In the genomic region with DNA sequence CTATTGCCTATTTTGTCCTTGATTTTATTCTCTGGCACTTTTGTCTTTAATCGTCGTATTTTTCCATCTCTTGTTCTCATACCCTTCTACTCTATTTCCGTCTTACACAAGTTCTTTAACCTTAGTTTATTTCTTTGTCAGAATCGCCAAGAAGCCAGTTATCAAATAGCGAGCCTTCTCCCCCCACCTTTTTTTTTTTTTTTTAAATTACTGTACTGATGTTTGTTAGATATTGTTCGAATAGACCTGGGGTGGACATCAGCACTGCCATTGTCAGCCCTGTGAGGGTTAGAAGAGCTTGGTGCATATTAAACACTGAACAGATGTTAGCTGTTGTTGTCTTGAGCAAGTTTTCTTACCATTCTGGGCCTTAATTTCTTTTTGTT, we compare ENCODE assay signal across 8 cellular contexts. TPM values are rescaled to one million over a fixed set of nuclear protein-coding genes. Genes with fewer than 3 reads are reported as not detected.
A peak's percentile ranks its signal among the peaks of the same experiment; 100 is the strongest.
DNase-seq lines count a peak whose midpoint lies in the region; ATAC-seq and TF ChIP-seq lines count a peak whose summit lies in the region.

No MANE protein-coding gene starts in this region.

- H3K27ac ChIP-seq in left ventricle myocardium inferior (replicated peaks) (peak overlapping the region; percentile 99), adrenal gland (peak overlapping the region; percentile 85 to 98 (median 96)), left lung (peak overlapping the region; percentile 97 to 99)

- peak overlapping the region; percentile 84 for H3K27ac Mint-ChIP-seq in type B pancreatic cell

- peaks cover 18% of the 10 kb centered on the region for H3K4me1 Mint-ChIP-seq in type B pancreatic cell (ENCODE audit: unreplicated experiment)

- peaks cover 66% of the 10 kb centered on the region for H3K4me1 ChIP-seq in left ventricle myocardium inferior
- peaks cover 0 to 34% of the 10 kb centered on the region in 2 donors for H3K4me1 ChIP-seq in adrenal gland (replicated peaks in 1 of 2)
- H3K4me1 ChIP-seq in left lung, result peaks cover 15 to 49% of the 10 kb centered on the region in 2 donors

- intact Hi-C loops in left ventricle myocardium inferior (cut with micrococcal nuclease), result no loop called here
- intact Hi-C loops in Right ventricle myocardium superior (cut with DNase I), result no loop called here
- intact Hi-C loops in adrenal gland (cut with DNase I), result no loop called here
- intact Hi-C loops in left lung (cut with DNase I), result no loop called here

- 0 to 1% (median 1%) methylated on average over 6 of the region's 6 CpGs for WGBS in adrenal gland, 4 donors

- peak overlapping the region; percentile 92 for H3K4me3 ChIP-seq in left ventricle myocardium inferior
- peak overlapping the region in 3 of 4 donors; percentile 75 to 92 (median 88) for H3K4me3 ChIP-seq in adrenal gland
- H3K4me3 ChIP-seq in left lung, result peak overlapping the region; percentile 82 to 83

- H3K4me3 Mint-ChIP-seq in type B pancreatic cell, result peak overlapping the region; percentile 91

- no peak for DNase-seq in left ventricle myocardium inferior
- no peak for DNase-seq in Right ventricle myocardium superior
- no peak for DNase-seq in adrenal gland
- no peak for DNase-seq in left lung
- no peak for DNase-seq in type B pancreatic cell (ENCODE audit: extremely low spot score, unreplicated experiment)
- no peak for DNase-seq in NK-92 (lab: John Stamatoyannopoulos, UW; ENCODE audit: unreplicated experiment)
- no peak for DNase-seq in kidney tubule cell (ENCODE audit: low spot score)

- TF ChIP-seq CTCF in left ventricle myocardium inferior (IDR thresholded peaks at IDR 0.05; ENCODE audit: borderline replicate concordance) (no peak), adrenal gland (IDR thresholded peaks at IDR 0.05) (no peak), left lung (IDR thresholded peaks at IDR 0.05) (no peak), type B pancreatic cell (conservative IDR thresholded peaks at IDR 0.05) (no peak)

- ATAC-seq in Right ventricle myocardium superior (ENCODE audit: poor library complexity) (no peak), left lung (no peak), HG03025 (IDR thresholded peaks at IDR 0.05; ENCODE audit: low FRiP score, unreplicated experiment) (no peak)

- H3K9me3 ChIP-seq in left ventricle myocardium inferior (replicated peaks) (no peaks in the 10 kb centered on the region), adrenal gland (replicated peaks in 1 of 3) (no peaks in the 10 kb centered on the region), left lung (no peaks in the 10 kb centered on the region)

- H3K36me3 ChIP-seq in left ventricle myocardium inferior, result no peaks in the 10 kb centered on the region
- H3K36me3 ChIP-seq in adrenal gland (replicated peaks in 1 of 2), result no peaks in the 10 kb centered on the region
- peaks cover 0 to 2% of the 10 kb centered on the region in 2 donors for H3K36me3 ChIP-seq in left lung

- no peak for TF ChIP-seq POLR2A in adrenal gland (IDR thresholded peaks at IDR 0.05)

- no peaks in the 10 kb centered on the region for H3K27me3 ChIP-seq in left ventricle myocardium inferior (ENCODE audit: low read depth)
- no peaks in the 10 kb centered on the region for H3K27me3 ChIP-seq in adrenal gland
- no peaks in the 10 kb centered on the region for H3K27me3 ChIP-seq in left lung

- H3K36me3 Mint-ChIP-seq in type B pancreatic cell, result peaks cover 6% of the 10 kb centered on the region

- H3K27me3 Mint-ChIP-seq in type B pancreatic cell, result no peaks in the 10 kb centered on the region

- no peaks in the 10 kb centered on the region for H3K9me3 Mint-ChIP-seq in type B pancreatic cell

RNA-seq across cellular contexts. Expression of a gene that starts 1.2 kb away (rescaled TPM):
- 91.8 TPM for total RNA-seq in left ventricle myocardium inferior
- 82.2 TPM for total RNA-seq in Right ventricle myocardium superior
- total RNA-seq in adrenal gland, result 100 to 1,000 TPM in 2 of 8 donors, 10 to 100 TPM in 6; 23.0 to 144 (median 55.2) TPM
- polyA plus RNA-seq in adrenal gland, result 10 to 100 TPM in 2 of 3 donors, 1 to 10 TPM in 1; 8.4 to 69.8 (median 13.5) TPM
- 100 to 1,000 TPM; 137 to 203 TPM for total RNA-seq in left lung
- 87.1 and 106 TPM in 2 replicates for total RNA-seq in type B pancreatic cell (ENCODE audit: low replicate concordance)

RNA-seq across cellular contexts. Expression of a gene that starts 51.9 kb away (rescaled TPM):
- total RNA-seq in left ventricle myocardium inferior (4.3 TPM), Right ventricle myocardium superior (2.8 TPM), adrenal gland (under 1 TPM in 1 of 8 donors, not detected in 7; 0.27 TPM), left lung (not detected), type B pancreatic cell (ENCODE audit: low replicate concordance) (0.10 TPM in 1 of 2 replicates, not detected in the other)
- polyA plus RNA-seq in adrenal gland, result under 1 TPM in 2 of 3 donors, not detected in 1; 0.17 to 0.20 TPM
